Comparison of ENCODE assay signal across 28 cellular contexts in the genomic region with DNA sequence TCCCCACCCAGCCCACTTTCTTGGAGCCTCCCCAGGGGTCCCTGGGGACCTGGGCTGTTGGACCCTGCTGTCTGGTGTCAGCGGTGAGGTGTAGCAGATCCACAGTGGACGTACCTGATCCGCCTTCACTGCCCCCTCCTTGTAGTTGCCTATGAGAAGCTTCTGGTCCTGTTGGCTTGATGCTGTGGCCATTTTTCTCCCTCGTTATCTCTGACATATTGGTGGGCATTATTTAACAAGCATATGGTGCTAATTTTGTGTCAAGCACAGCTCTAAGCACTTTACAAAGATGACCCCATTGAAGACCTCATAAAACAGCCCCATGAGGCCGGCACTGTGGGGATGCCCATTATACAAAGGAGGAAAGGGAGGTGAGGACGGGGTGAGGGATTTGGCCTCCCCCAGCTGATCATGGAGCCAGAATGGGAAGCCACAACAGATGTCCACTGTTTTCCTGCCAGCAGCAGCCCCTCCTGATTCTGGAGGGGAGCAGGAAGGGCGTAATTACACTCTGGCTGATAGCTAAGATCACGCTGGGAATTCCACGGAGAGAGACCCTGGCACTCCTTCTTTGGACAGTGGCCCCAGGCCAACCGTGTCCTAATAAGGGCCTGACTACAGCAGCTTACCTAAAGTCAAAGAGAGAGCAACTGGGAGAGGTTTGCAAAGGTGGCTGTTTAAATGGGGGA.
DNase-seq lines count a peak whose midpoint lies in the region; ATAC-seq, FAIRE-seq and TF ChIP-seq lines count a peak whose summit lies in the region.
"Had no signal": no experiment of that assay in that cellular context is flagged by ENCODE, and none has a peak within 500 bp of the region (broad histone marks: within the 10 kb centered on the region; RNA-seq: fewer than 3 reads in every experiment).

No MANE protein-coding gene starts in this region.

- intact Hi-C loops in esophagus muscularis mucosa (cut with DNase I) (no loop called here), sciatic nerve (cut with DNase I) (no loop called here), pancreas (cut with DNase I) (no loop called here)

- no peak for FAIRE-seq in pancreas (lab: Jason Lieb, UNC)
- FAIRE-seq: bronchial epithelial cell, endometrium, TTC549 had no signal

- H3K27me3 ChIP-seq in esophagus muscularis mucosa (no peaks in the 10 kb centered on the region), pancreas (no peaks in the 10 kb centered on the region)
- H3K27me3 ChIP-seq: hepatocyte had no signal

- H3K27ac ChIP-seq in esophagus muscularis mucosa (replicated peaks in 1 of 4) (no peak overlapping the region), pancreas (no peak overlapping the region)
- H3K27ac ChIP-seq: hepatocyte, KMS-11, lower lobe of right lung, prostate gland had no signal

- no peaks in the 10 kb centered on the region for H3K36me3 ChIP-seq in esophagus muscularis mucosa
- H3K36me3 ChIP-seq in pancreas, result no peaks in the 10 kb centered on the region
- H3K36me3 ChIP-seq: lower lobe of right lung, prostate gland had no signal

- H3K4me1 ChIP-seq in esophagus muscularis mucosa (peaks cover 0 to 9% (median 0%) of the 10 kb centered on the region in 4 donors), pancreas (no peaks in the 10 kb centered on the region)
- H3K4me1 ChIP-seq: lower lobe of right lung, prostate gland had no signal

- ATAC-seq in sciatic nerve (peak; percentile 94), HG03196 (IDR thresholded peaks at IDR 0.05; ENCODE audit: unreplicated experiment) (no peak), pancreas (no peak)
- ATAC-seq: activated CD4-positive, alpha-beta T cell treated with anti-CD3 and anti-CD28 coated beads for 36 hours; lower lobe of right lung; stimulated activated naive B cell treated with anti-CD40 and anti-IgM and Interleukin-4, amounts not matched to agents 10 μg/mL and 1 μg/mL and 100 μg/mL, for 72 hours had no signal

- 40% methylated on average over 10 of the region's 10 CpGs for WGBS in esophagus muscularis mucosa
- 37 to 50% methylated on average over 10 of the region's 10 CpGs for WGBS in pancreas, 2 donors

- TF ChIP-seq CTCF in esophagus muscularis mucosa (IDR thresholded peaks at IDR 0.05) (no peak), pancreas (IDR thresholded peaks at IDR 0.05) (no peak)

- no peak for TF ChIP-seq POLR2A in esophagus muscularis mucosa (IDR thresholded peaks at IDR 0.05; ENCODE audit: low read depth)

- H3K9me3 ChIP-seq in esophagus muscularis mucosa, result no peaks in the 10 kb centered on the region
- H3K9me3 ChIP-seq in pancreas, result no peaks in the 10 kb centered on the region
- H3K9me3 ChIP-seq: lower lobe of right lung, prostate gland had no signal

- peak; percentile 84 for DNase-seq in NCI-H1092 treated with DMSO at 0.1 percent for 48 hours (lab: John Stamatoyannopoulos, UW)
- peak; percentile 94 for DNase-seq in NCI-H524 treated with DMSO at 0.1 percent for 48 hours (lab: John Stamatoyannopoulos, UW)
- peak; percentile 91 for DNase-seq in esophagus muscularis mucosa (ENCODE audit: extremely low spot score)
- DNase-seq in sciatic nerve (ENCODE audit: low spot score), result peak; percentile 67
- DNase-seq in iPS-NIHi11 (ENCODE audit: low spot score), result no peak
- DNase-seq in pancreas, result no peak
- DNase-seq: activated CD4-positive, alpha-beta T cell treated with anti-CD3 and anti-CD28 coated beads for 36 hours; activated CD8-positive, alpha-beta memory T cell treated with anti-CD3 and anti-CD28 coated beads for 24 hours; activated T-cell treated with anti-CD3 and anti-CD28 coated beads, Interleukin-2, amount 50 U/mL, for 24 hours; CD4-positive, CD25-positive, alpha-beta regulatory T cell; DMS153; GF-D8; HCEC 1CT; lower lobe of right lung; NCI-H510A treated with DMSO at 0.1 percent for 48 hours; OCI-M1; SIG-M5; stimulated activated CD4-positive, alpha-beta T cell treated with anti-CD3 and anti-CD28 coated beads, Interleukin-2, amount 100 ng/mL, for 48 hours; stimulated activated naive B cell treated with anti-CD40 and anti-IgM and Interleukin-4, amounts not matched to agents 10 μg/mL and 1 μg/mL and 100 μg/mL, for 72 hours; T-helper 1 cell had no signal

- no peak for TF ChIP-seq EP300 in esophagus muscularis mucosa (IDR thresholded peaks at IDR 0.05)

- no peak overlapping the region for H3K4me3 ChIP-seq in esophagus muscularis mucosa
- no peak overlapping the region for H3K4me3 ChIP-seq in pancreas
- H3K4me3 ChIP-seq: hepatocyte, lower lobe of right lung, prostate gland, smooth muscle cell had no signal

Comparison
In these comparisons a context has a peak if more than half of its experiments do, and no peak if none do; other contexts are left out.
1. DNase-seq: peak in NCI-H1092 treated with DMSO at 0.1 percent for 48 hours (single experiment), NCI-H524 treated with DMSO at 0.1 percent for 48 hours (single experiment), esophagus muscularis mucosa (single experiment) and sciatic nerve (single experiment); none in iPS-NIHi11 (single experiment) and pancreas (0 of 6).